ENCODE assay signal across 1 cellular context in the genomic region with DNA sequence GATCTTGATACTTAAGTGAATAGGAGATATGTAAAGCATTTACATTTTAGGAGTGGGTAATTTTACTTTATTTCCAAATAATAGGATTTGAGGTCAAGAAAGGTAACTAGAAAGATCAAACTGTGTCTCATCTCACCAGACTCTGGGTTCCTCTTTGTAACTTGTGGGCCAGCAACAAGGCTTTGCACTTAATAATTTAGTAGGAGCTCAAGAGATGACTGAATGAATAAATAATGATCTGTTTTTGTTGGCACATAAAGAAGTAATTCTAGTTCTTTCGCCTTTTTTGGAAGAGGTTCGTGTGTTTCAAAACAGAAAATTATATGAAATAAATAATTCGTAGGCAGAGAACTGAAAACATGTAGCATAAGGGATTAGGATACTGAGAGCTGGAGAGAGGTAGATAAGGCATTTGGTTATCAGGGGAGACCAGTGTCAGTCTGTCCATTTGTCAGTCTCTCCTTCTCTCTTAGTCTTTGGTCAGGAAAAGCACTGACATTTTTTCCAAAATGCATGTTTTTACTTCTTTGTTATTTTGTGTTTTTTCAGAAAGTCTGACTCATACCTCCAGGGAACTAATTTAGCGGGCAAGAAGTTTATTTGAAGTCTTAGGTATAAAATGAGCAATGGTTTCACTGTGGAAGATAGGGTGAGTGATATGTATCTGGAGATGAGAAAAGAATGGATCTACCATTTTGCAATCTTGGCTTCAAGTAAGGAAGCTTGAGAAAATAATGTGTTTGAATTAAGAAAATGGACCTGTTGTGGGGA.
TF ChIP-seq lines count a peak whose summit lies in the region.

No MANE protein-coding gene starts in this region.

TF ChIP-seq in K562, 482 proteins besides CTCF, POLR2A, EP300 and RAD21 (continued from another document):
- TF ChIP-seq, protein P1, sequence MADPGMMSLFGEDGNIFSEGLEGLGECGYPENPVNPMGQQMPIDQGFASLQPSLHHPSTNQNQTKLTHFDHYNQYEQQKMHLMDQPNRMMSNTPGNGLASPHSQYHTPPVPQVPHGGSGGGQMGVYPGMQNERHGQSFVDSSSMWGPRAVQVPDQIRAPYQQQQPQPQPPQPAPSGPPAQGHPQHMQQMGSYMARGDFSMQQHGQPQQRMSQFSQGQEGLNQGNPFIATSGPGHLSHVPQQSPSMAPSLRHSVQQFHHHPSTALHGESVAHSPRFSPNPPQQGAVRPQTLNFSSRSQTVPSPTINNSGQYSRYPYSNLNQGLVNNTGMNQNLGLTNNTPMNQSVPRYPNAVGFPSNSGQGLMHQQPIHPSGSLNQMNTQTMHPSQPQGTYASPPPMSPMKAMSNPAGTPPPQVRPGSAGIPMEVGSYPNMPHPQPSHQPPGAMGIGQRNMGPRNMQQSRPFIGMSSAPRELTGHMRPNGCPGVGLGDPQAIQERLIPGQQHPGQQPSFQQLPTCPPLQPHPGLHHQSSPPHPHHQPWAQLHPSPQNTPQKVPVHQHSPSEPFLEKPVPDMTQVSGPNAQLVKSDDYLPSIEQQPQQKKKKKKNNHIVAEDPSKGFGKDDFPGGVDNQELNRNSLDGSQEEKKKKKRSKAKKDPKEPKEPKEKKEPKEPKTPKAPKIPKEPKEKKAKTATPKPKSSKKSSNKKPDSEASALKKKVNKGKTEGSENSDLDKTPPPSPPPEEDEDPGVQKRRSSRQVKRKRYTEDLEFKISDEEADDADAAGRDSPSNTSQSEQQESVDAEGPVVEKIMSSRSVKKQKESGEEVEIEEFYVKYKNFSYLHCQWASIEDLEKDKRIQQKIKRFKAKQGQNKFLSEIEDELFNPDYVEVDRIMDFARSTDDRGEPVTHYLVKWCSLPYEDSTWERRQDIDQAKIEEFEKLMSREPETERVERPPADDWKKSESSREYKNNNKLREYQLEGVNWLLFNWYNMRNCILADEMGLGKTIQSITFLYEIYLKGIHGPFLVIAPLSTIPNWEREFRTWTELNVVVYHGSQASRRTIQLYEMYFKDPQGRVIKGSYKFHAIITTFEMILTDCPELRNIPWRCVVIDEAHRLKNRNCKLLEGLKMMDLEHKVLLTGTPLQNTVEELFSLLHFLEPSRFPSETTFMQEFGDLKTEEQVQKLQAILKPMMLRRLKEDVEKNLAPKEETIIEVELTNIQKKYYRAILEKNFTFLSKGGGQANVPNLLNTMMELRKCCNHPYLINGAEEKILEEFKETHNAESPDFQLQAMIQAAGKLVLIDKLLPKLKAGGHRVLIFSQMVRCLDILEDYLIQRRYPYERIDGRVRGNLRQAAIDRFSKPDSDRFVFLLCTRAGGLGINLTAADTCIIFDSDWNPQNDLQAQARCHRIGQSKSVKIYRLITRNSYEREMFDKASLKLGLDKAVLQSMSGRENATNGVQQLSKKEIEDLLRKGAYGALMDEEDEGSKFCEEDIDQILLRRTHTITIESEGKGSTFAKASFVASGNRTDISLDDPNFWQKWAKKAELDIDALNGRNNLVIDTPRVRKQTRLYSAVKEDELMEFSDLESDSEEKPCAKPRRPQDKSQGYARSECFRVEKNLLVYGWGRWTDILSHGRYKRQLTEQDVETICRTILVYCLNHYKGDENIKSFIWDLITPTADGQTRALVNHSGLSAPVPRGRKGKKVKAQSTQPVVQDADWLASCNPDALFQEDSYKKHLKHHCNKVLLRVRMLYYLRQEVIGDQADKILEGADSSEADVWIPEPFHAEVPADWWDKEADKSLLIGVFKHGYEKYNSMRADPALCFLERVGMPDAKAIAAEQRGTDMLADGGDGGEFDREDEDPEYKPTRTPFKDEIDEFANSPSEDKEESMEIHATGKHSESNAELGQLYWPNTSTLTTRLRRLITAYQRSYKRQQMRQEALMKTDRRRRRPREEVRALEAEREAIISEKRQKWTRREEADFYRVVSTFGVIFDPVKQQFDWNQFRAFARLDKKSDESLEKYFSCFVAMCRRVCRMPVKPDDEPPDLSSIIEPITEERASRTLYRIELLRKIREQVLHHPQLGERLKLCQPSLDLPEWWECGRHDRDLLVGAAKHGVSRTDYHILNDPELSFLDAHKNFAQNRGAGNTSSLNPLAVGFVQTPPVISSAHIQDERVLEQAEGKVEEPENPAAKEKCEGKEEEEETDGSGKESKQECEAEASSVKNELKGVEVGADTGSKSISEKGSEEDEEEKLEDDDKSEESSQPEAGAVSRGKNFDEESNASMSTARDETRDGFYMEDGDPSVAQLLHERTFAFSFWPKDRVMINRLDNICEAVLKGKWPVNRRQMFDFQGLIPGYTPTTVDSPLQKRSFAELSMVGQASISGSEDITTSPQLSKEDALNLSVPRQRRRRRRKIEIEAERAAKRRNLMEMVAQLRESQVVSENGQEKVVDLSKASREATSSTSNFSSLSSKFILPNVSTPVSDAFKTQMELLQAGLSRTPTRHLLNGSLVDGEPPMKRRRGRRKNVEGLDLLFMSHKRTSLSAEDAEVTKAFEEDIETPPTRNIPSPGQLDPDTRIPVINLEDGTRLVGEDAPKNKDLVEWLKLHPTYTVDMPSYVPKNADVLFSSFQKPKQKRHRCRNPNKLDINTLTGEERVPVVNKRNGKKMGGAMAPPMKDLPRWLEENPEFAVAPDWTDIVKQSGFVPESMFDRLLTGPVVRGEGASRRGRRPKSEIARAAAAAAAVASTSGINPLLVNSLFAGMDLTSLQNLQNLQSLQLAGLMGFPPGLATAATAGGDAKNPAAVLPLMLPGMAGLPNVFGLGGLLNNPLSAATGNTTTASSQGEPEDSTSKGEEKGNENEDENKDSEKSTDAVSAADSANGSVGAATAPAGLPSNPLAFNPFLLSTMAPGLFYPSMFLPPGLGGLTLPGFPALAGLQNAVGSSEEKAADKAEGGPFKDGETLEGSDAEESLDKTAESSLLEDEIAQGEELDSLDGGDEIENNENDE (IDR thresholded peaks at IDR 0.05; ENCODE audit: low read depth, low read length), result no peak
- TF ChIP-seq, protein P2, sequence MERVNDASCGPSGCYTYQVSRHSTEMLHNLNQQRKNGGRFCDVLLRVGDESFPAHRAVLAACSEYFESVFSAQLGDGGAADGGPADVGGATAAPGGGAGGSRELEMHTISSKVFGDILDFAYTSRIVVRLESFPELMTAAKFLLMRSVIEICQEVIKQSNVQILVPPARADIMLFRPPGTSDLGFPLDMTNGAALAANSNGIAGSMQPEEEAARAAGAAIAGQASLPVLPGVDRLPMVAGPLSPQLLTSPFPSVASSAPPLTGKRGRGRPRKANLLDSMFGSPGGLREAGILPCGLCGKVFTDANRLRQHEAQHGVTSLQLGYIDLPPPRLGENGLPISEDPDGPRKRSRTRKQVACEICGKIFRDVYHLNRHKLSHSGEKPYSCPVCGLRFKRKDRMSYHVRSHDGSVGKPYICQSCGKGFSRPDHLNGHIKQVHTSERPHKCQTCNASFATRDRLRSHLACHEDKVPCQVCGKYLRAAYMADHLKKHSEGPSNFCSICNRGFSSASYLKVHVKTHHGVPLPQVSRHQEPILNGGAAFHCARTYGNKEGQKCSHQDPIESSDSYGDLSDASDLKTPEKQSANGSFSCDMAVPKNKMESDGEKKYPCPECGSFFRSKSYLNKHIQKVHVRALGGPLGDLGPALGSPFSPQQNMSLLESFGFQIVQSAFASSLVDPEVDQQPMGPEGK (CRISPR knock-in tag; IDR thresholded peaks at IDR 0.05; ENCODE audit: borderline replicate concordance), result no peak
- TF ChIP-seq HNRNPL (IDR thresholded peaks at IDR 0.05; ENCODE audit: low read depth, low read length) (no peak), ZNF217 (CRISPR knock-in tag; IDR thresholded peaks at IDR 0.05) (no peak), PTTG1 (tag; IDR thresholded peaks at IDR 0.05; ENCODE audit: low read depth) (no peak), HIVEP1 (CRISPR knock-in tag; IDR thresholded peaks at IDR 0.05) (no peak)
- TF ChIP-seq, protein P3, sequence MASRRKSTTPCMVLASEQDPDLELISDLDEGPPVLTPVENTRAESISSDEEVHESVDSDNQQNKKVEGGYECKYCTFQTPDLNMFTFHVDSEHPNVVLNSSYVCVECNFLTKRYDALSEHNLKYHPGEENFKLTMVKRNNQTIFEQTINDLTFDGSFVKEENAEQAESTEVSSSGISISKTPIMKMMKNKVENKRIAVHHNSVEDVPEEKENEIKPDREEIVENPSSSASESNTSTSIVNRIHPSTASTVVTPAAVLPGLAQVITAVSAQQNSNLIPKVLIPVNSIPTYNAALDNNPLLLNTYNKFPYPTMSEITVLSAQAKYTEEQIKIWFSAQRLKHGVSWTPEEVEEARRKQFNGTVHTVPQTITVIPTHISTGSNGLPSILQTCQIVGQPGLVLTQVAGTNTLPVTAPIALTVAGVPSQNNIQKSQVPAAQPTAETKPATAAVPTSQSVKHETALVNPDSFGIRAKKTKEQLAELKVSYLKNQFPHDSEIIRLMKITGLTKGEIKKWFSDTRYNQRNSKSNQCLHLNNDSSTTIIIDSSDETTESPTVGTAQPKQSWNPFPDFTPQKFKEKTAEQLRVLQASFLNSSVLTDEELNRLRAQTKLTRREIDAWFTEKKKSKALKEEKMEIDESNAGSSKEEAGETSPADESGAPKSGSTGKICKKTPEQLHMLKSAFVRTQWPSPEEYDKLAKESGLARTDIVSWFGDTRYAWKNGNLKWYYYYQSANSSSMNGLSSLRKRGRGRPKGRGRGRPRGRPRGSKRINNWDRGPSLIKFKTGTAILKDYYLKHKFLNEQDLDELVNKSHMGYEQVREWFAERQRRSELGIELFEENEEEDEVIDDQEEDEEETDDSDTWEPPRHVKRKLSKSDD (conservative IDR thresholded peaks at IDR 0.05; ENCODE audit: low read length), result no peak
- TF ChIP-seq, protein P4, sequence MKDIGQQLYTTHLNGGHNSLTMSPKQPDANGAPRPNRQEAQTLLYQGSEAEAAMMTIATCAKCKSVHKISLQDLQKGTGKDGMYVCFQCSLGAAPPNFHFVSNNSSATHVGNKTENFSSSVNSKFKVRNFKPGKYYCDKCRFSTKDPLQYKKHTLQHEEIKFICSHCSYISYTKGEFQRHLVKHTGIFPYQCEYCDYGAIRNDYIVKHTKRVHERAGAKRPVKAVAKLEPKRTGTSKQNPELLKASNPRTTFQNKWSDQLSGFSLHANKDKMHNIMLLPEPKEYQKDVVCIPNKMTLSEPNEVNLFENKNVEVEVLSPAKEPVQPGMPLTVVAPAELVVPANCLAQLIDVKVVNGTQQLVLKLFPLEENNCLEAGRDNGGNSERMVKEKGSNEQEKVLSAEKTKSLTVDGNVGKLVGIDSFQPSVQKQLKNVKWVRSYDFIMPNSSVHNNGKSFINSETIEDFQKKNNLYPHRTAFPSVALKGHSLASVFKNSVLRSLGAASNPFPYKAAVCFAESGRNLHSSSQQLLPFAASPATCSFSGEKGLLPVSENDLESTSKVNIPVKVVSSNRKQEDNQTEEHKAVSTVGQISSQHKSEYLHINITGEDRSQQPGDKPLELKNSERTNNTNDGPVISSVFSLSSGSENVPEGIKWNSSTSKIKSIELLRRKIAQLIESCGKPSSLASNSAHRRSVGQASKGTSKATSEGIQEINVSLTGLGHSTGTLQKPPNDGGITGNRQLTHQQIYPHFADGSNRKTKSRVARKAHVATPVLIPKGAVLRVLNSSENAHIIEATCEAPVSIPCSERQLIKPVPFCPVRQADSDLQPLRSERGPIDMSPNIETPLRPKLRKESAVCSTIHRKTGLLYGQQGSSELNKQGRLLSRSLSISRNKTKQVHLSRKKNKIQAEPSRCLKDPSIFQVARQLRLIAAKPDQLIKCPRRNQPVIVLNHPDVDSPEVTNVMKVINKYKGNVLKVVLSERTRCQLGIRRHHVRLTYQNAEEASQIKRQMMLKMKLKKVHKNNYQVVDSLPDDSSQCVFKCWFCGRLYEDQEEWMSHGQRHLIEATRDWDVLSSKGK (CRISPR knock-in tag; IDR thresholded peaks at IDR 0.05), result no peak
TF ChIP-seq in K562: peak in this region for 68.
